In the genomic region with DNA sequence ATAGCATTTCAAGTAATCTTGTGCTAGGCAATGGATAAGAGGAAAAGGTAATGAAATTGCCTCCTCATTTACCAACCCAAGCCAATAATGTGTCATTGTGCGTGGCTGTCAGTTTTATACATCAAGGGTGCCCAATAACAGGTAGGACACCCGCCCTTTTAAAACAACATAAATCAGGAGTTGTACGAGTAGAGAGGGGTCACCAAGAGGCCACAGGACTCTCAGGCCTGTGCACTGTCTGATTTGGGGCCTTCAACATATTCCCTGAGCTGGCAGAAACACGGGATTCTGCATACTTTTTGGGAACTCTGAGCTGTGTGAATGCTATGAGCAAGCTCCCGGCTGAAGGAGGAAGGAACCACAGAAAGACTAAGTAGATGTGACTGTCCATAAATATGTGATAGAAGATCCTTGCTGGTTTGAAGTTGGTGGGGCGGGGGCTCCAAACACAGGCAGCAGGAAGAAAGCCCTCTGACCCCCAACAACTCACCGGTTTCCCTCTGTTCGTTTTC, we compare ENCODE assay signal across 12 cellular contexts.
DNase-seq lines count a peak whose midpoint lies in the region; ATAC-seq, FAIRE-seq and TF ChIP-seq lines count a peak whose summit lies in the region.
"Had no signal": no experiment of that assay in that cellular context is flagged by ENCODE, and none has a peak within 500 bp of the region (broad histone marks: within the 10 kb centered on the region; RNA-seq: fewer than 3 reads in every experiment).

No MANE protein-coding gene starts in this region.

- no peak for TF ChIP-seq POLR2A in IMR-90 (IDR thresholded peaks at IDR 0.05; ENCODE audit: low read depth, low read length)

- peaks cover 26% of the 10 kb centered on the region for H3K9me1 ChIP-seq in IMR-90 (ENCODE audit: insufficient read depth, low read length)

- CTCF ChIA-PET in AG04450 (lab: Charles Lee) (interaction anchor here (1.2 to 3.7 kb wide), 3 partner anchors 13 to 74 kb away, joined by 4 to 24 read pairs (median 5); no protein-coding TSS in a partner anchor), IMR-90 (lab: Yijun Ruan, JAX) (interaction anchor here (1.3 kb wide), 1 partner anchor 86 kb away, joined by 4 read pairs; no protein-coding TSS in a partner anchor)
- CTCF ChIA-PET in CD4-positive, alpha-beta memory T cell (lab: Charles Lee; ENCODE audit: partially characterized antibody): interaction anchor here (0.9 to 1.4 kb wide), 2 partner anchors 15 to 17 kb away, joined by 3 to 4 read pairs; no protein-coding TSS in a partner anchor

- no TSS peak for BruUV-seq in IMR-90 (replicated peaks; lab: Mats Ljungman, UMichigan)

- no peak for ATAC-seq in IMR-90 (ENCODE audit: low read depth)
- ATAC-seq in sciatic nerve: no peak

- peak overlapping the region; percentile 40; the same call in 1 of the 2 replicates for H3K23ac ChIP-seq in IMR-90 (ENCODE audit: low read depth, low read length)

- peaks cover 6 to 9% of the 10 kb centered on the region in 2 donors for H3K27me3 Mint-ChIP-seq in CD4-positive, alpha-beta memory T cell

- no peaks in the 10 kb centered on the region for H3K9me3 Mint-ChIP-seq in CD4-positive, alpha-beta memory T cell

- peak overlapping the region; percentile 63 for H4K91ac ChIP-seq in IMR-90 (ENCODE audit: insufficient read depth, low read depth, low read length)

- H2AFZ ChIP-seq in IMR-90 (replicated peaks; ENCODE audit: low read length, poor library complexity) (peak overlapping the region; percentile 65), fibroblast of lung (ENCODE audit: low read length) (peak overlapping the region; percentile 34), osteoblast (ENCODE audit: low read length) (peak overlapping the region; percentile 60)

- H3K9me3 ChIP-seq in AG04450 (ENCODE audit: control insufficient read depth, insufficient read depth, low read length) (no peaks in the 10 kb centered on the region), IMR-90 (ENCODE audit: control insufficient read depth, insufficient read depth, low read length) (no peaks in the 10 kb centered on the region), fibroblast of lung (ENCODE audit: control insufficient read depth, insufficient read depth, low read depth, low read length) (no peaks in the 10 kb centered on the region), osteoblast (ENCODE audit: low read depth, low read length) (no peaks in the 10 kb centered on the region)
- no peaks in the 10 kb centered on the region for H3K9me3 ChIP-seq in CD4-positive, alpha-beta memory T cell (ENCODE audit: control insufficient read depth in 1 of 2, low read length in 2 of 2)
- H3K9me3 ChIP-seq: tibial artery had no signal

- H3K27ac ChIP-seq in AG04450 (ENCODE audit: low read depth, low read length) (peak overlapping the region; percentile 31), IMR-90 (ENCODE audit: insufficient read depth, low read length) (peak overlapping the region; percentile 48; the same call in 1 of the 2 replicates), fibroblast of lung (ENCODE audit: insufficient read depth, low read length) (peak overlapping the region; percentile 91), osteoblast (ENCODE audit: low read depth, low read length) (peak overlapping the region; percentile 56)
- no peak overlapping the region for H3K27ac ChIP-seq in CD4-positive, alpha-beta memory T cell (ENCODE audit: low read depth, low read length)

- no peak for TF ChIP-seq CTCF in AG04450 (IDR thresholded peaks at IDR 0.05; ENCODE audit: low read depth, low read length)
- TF ChIP-seq CTCF in IMR-90 (conservative IDR thresholded peaks at IDR 0.05; ENCODE audit: low read depth, low read length): no peak
- TF ChIP-seq CTCF in fibroblast of lung (conservative IDR thresholded peaks at IDR 0.05 in 1 of 2, IDR thresholded peaks at IDR 0.05 in 1 of 2; ENCODE audit: low read depth in 1 of 2, low read length in 2 of 2): no peak
- no peak for TF ChIP-seq CTCF in osteoblast (IDR thresholded peaks at IDR 0.05; ENCODE audit: extremely low read depth, low read depth, low read length)

- peak overlapping the region; percentile 31; the same call in 1 of the 2 replicates for H3K18ac ChIP-seq in IMR-90 (ENCODE audit: low read depth, low read length)

- H3K36me3 Mint-ChIP-seq in CD4-positive, alpha-beta memory T cell: no peaks in the 10 kb centered on the region

- TF ChIP-seq RAD21 in IMR-90 (IDR thresholded peaks at IDR 0.05; ENCODE audit: low read length): no peak

- H3K4me1 Mint-ChIP-seq in CD4-positive, alpha-beta memory T cell: peaks cover 0 to 8% (median 6%) of the 10 kb centered on the region in 4 donors

- no peak overlapping the region for H3K4me2 ChIP-seq in IMR-90 (ENCODE audit: low read depth, low read length)
- H3K4me2 ChIP-seq in fibroblast of lung (ENCODE audit: extremely low read depth, insufficient read depth, low read length): peak overlapping the region; percentile 29
- no peak overlapping the region for H3K4me2 ChIP-seq in osteoblast (ENCODE audit: insufficient read depth, low read length)

- peak overlapping the region; percentile 66 for H4K5ac ChIP-seq in IMR-90 (ENCODE audit: low read depth, low read length)

- peak overlapping the region; percentile 18; the same call in 1 of the 3 replicates for H2BK15ac ChIP-seq in IMR-90 (ENCODE audit: low read depth, low read length)

- no peak for FAIRE-seq in RCC 7860 (lab: Jason Lieb, UNC)
- FAIRE-seq: keratinocyte had no signal

- WGBS in IMR-90 (ENCODE audit: extremely low coverage in 2 of 2, insufficient read length in 1 of 2), 2 experiments: no CpG with 5 or more reads among the region's 8 CpGs

- H2BK120ac ChIP-seq in IMR-90 (ENCODE audit: low read depth, low read length): peak overlapping the region; percentile 97

- H3K4me3 ChIP-seq in AG04450 (ENCODE audit: low read depth, low read length): no peak overlapping the region
- H3K4me3 ChIP-seq in IMR-90 (ENCODE audit: insufficient read depth, low read depth, low read length): no peak overlapping the region
- no peak overlapping the region for H3K4me3 ChIP-seq in fibroblast of lung (replicated peaks in 1 of 4; ENCODE audit: control extremely low read depth in 1 of 4, insufficient read depth in 1 of 4, low read depth in 3 of 4, low read length in 4 of 4)
- H3K4me3 ChIP-seq in osteoblast (ENCODE audit: insufficient read depth, low read length): no peak overlapping the region
- H3K4me3 ChIP-seq in CD4-positive, alpha-beta memory T cell (ENCODE audit: low read length in 2 of 2): no peak overlapping the region

- in situ Hi-C loops in IMR-90 (cut with MboI; ENCODE audit: low sequenced_read_pairs): loop anchor here (10.0 kb wide), 1 partner anchor 72 kb away; no protein-coding TSS in a partner anchor

- peak overlapping the region; percentile 36; the same call in 1 of the 2 replicates for H2AK5ac ChIP-seq in IMR-90 (ENCODE audit: low read depth, low read length)

- H2AK9ac ChIP-seq in IMR-90 (replicated peaks; ENCODE audit: low read depth, low read length, poor library complexity): no peak overlapping the region

- H3K79me2 ChIP-seq in fibroblast of lung (ENCODE audit: control insufficient read depth, insufficient read depth, low read length) (no peaks in the 10 kb centered on the region), osteoblast (ENCODE audit: insufficient read depth, low read length) (no peaks in the 10 kb centered on the region)

- H3K56ac ChIP-seq in IMR-90 (ENCODE audit: extremely low read depth, insufficient read depth, low read length): no peak overlapping the region; the same call in 1 of the 2 replicates

- dilution Hi-C loops in IMR-90 (cut with HindIII; ENCODE audit: low sequenced_read_pairs, unreplicated experiment): no loop called here

- H2BK20ac ChIP-seq in IMR-90 (ENCODE audit: low read depth, low read length): peak overlapping the region; percentile 51

- no peaks in the 10 kb centered on the region for H3K36me3 ChIP-seq in IMR-90 (ENCODE audit: control insufficient read depth, insufficient read depth, low read length)
- H3K36me3 ChIP-seq in fibroblast of lung (ENCODE audit: control insufficient read depth, insufficient read depth, low read length): no peaks in the 10 kb centered on the region
- no peaks in the 10 kb centered on the region for H3K36me3 ChIP-seq in osteoblast (ENCODE audit: insufficient read depth, low read length)
- no peaks in the 10 kb centered on the region for H3K36me3 ChIP-seq in CD4-positive, alpha-beta memory T cell (ENCODE audit: insufficient read depth, low read length)
- H3K36me3 ChIP-seq: tibial artery had no signal

- H3K9ac ChIP-seq in IMR-90 (ENCODE audit: low read depth, low read length) (no peak overlapping the region), fibroblast of lung (ENCODE audit: insufficient read depth, low read length) (no peak overlapping the region)

- POLR2A ChIA-PET in AG04450 (lab: Yijun Ruan, JAX): interaction anchor here (1.7 kb wide), 1 partner anchor 16 kb away, joined by 11 read pairs; no protein-coding TSS in a partner anchor
- POLR2A ChIA-PET in IMR-90 (lab: Charles Lee; ENCODE audit: unreplicated experiment): no interaction called here
- POLR2A ChIA-PET in CD4-positive, alpha-beta memory T cell (lab: Charles Lee; ENCODE audit: partially characterized antibody): no interaction called here

- peak overlapping the region; percentile 87 to 90; a peak in 3 of 4 replicates for H4K8ac ChIP-seq in IMR-90 (ENCODE audit: low read depth in 2 of 2, low read length in 2 of 2)

- no peak overlapping the region for H2BK5ac ChIP-seq in IMR-90 (ENCODE audit: low read depth, low read length, poor library complexity, severe bottlenecking)

- H3K79me1 ChIP-seq in IMR-90 (ENCODE audit: low read depth in 1 of 2, low read length in 2 of 2): no peaks in the 10 kb centered on the region

- H3K4me1 ChIP-seq in IMR-90 (ENCODE audit: control insufficient read depth, insufficient read depth, low read length): peaks cover 28% of the 10 kb centered on the region
- peaks cover 32% of the 10 kb centered on the region for H3K4me1 ChIP-seq in fibroblast of lung (ENCODE audit: control insufficient read depth, extremely low read depth, insufficient read depth, low read length)
- H3K4me1 ChIP-seq in osteoblast (ENCODE audit: insufficient read depth, low read length): peaks cover 30% of the 10 kb centered on the region
- no peaks in the 10 kb centered on the region for H3K4me1 ChIP-seq in CD4-positive, alpha-beta memory T cell (ENCODE audit: insufficient read depth, low read length)

- H4K20me1 ChIP-seq in IMR-90 (ENCODE audit: insufficient read depth, low read length) (no peaks in the 10 kb centered on the region), fibroblast of lung (ENCODE audit: control insufficient read depth, extremely low read depth, insufficient read depth, low read length) (no peaks in the 10 kb centered on the region), osteoblast (ENCODE audit: insufficient read depth, low read length) (no peaks in the 10 kb centered on the region)

- H3K27ac Mint-ChIP-seq in CD4-positive, alpha-beta memory T cell: no peak overlapping the region

- H3K27me3 ChIP-seq in AG04450 (ENCODE audit: control insufficient read depth, insufficient read depth, low read length) (no peaks in the 10 kb centered on the region), IMR-90 (ENCODE audit: control insufficient read depth, insufficient read depth, low read length) (no peaks in the 10 kb centered on the region), fibroblast of lung (ENCODE audit: control insufficient read depth, insufficient read depth, low read length) (no peaks in the 10 kb centered on the region), osteoblast (ENCODE audit: insufficient read depth, low read length) (peaks cover under 1% of the 10 kb centered on the region)
- H3K27me3 ChIP-seq in CD4-positive, alpha-beta memory T cell (ENCODE audit: insufficient read depth, low read length): no peaks in the 10 kb centered on the region
- H3K27me3 ChIP-seq: tibial artery had no signal

- peak overlapping the region; percentile 4; the same call in 1 of the 2 replicates for H3K14ac ChIP-seq in IMR-90 (replicated peaks; ENCODE audit: low read depth, low read length)

- no peak for DNase-seq in AG04450 (ENCODE audit: low read depth, low spot score)
- DNase-seq in IMR-90: peak; percentile 38
- peak in 1 of 2 donors; percentile 48 for DNase-seq in fibroblast of lung (ENCODE audit: low read depth in 2 of 2)
- DNase-seq in osteoblast (ENCODE audit: insufficient read length, low spot score, missing footprints): no peak
- DNase-seq in sciatic nerve (ENCODE audit: low spot score): no peak
- DNase-seq in hepatic stellate cell (ENCODE audit: low spot score): no peak
- no peak for DNase-seq in CD4-positive, alpha-beta memory T cell
- DNase-seq in RCC 7860 (ENCODE audit: low spot score): no peak
- DNase-seq: activated T-cell treated with anti-CD3 and anti-CD28 coated beads, Interleukin-2, amount 50 U/mL, for 1 hour; erythroblast; tibial artery had no signal

- H3K4me3 Mint-ChIP-seq in CD4-positive, alpha-beta memory T cell: no peak overlapping the region

- peak overlapping the region; percentile 23 for H3K4ac ChIP-seq in IMR-90 (ENCODE audit: low read depth, low read length)

- intact Hi-C loops in IMR-90 (cut with micrococcal nuclease) (loop anchor here (5.0 kb wide), 1 partner anchor 579 kb away; no protein-coding TSS in a partner anchor), sciatic nerve (cut with DNase I) (no loop called here)
- intact Hi-C loops in CD4-positive, alpha-beta memory T cell (cut with micrococcal nuclease): no loop called here
